Comparison of ENCODE assay signal across 19 cellular contexts in the genomic region with DNA sequence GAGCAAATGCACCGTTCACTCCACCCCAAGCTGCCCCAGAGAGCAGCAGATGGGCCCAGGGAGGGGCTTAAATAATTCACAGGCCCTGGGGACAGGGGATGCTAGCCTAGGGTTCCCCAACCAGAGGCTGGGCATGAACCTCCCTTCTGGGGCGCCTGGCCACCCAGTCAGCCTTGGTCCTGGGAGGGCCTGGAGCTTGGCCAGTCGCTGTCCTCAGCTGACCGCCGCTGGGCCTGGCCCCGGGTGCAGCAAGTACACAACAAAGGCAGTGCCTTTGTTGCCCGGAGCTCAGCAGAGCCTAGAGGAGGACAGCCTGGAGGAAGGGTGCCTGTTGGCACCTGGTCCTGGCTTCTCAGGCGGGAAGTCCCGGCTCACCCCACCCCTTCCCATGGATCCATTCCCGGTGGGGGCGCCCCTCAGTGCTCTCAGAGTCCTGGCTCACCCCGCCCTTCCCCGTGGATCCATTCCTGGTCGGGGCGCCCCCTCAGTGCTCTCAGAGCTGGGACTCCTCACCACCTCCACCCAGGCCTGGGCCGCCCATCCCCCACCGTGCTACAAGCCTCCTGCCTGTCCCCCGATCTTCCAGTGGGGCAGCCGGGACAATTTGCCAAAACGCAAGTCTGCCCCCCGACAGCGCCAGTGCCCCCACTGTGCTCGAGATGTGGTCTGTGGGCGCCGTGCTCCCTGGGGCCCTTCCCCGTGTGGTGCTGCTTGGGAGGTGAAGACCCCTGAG. TPM values are rescaled to one million over a fixed set of nuclear protein-coding genes. Genes with fewer than 3 reads are reported as not detected.
DNase-seq lines count a peak whose midpoint lies in the region; ATAC-seq, FAIRE-seq and TF ChIP-seq lines count a peak whose summit lies in the region.
"Had no signal": no experiment of that assay in that cellular context is flagged by ENCODE, and none has a peak within 500 bp of the region (broad histone marks: within the 10 kb centered on the region; RNA-seq: fewer than 3 reads in every experiment).

No MANE protein-coding gene starts in this region.

- no TSS peak for BruUV-seq in K562 (replicated peaks; lab: Mats Ljungman, UMichigan)

- no peak for TF ChIP-seq RAD21 in SK-N-SH (IDR thresholded peaks at IDR 0.05; ENCODE audit: low read length)
- TF ChIP-seq RAD21 in K562 (CRISPR knock-in tag; conservative IDR thresholded peaks at IDR 0.05 in 1 of 2, IDR thresholded peaks at IDR 0.05 in 1 of 2) = no peak

- H2AFZ ChIP-seq in SK-N-SH (ENCODE audit: low read depth) (no peak overlapping the region), K562 (ENCODE audit: low read depth, low read length) (no peak overlapping the region)

- no peaks in the 10 kb centered on the region for H3K9me2 ChIP-seq in SK-N-SH

- TF ChIP-seq CTCF in SK-N-SH (IDR thresholded peaks at IDR 0.05) (no peak), K562 (IDR thresholded peaks at IDR 0.05 in 2 of 3, conservative IDR thresholded peaks at IDR 0.05 in 1 of 3; ENCODE audit: insufficient read depth in 2 of 3, low read depth in 1 of 3, low read length in 3 of 3) (no peak), D721Med (IDR thresholded peaks at IDR 0.05; ENCODE audit: insufficient read depth, missing control alignments) (no peak), upper lobe of right lung (IDR thresholded peaks at IDR 0.05) (no peak)

- DNase-seq in SK-N-SH (no peak), K562 (ENCODE audit: extremely low read depth in 1 of 4, low spot score in 3 of 4) (no peak), medulla oblongata (ENCODE audit: extremely low spot score) (peak; percentile 88), D721Med (ENCODE audit: insufficient read length, low spot score) (no peak), GOT3 (lab: John Stamatoyannopoulos, UW) (no peak), NOMO-1 treated with dmso at 0.1 percent for 144 hours (lab: John Stamatoyannopoulos, UW; ENCODE audit: unreplicated experiment) (no peak), upper lobe of right lung (no peak)
- DNase-seq: activated CD8-positive, alpha-beta memory T cell treated with anti-CD3 and anti-CD28 coated beads, Interleukin-2, amount 50 U/mL, for 4 hours; activated naive CD8-positive, alpha-beta T cell treated with anti-CD3 and anti-CD28 coated beads, Interleukin-2, amount 50 U/mL, for 24 hours; dermis blood vessel endothelial cell; DMS79; MM.1S; natural killer cell; NCI-H510A treated with DMSO at 0.1 percent for 48 hours; spleen had no signal

- no peaks in the 10 kb centered on the region for H3K79me2 ChIP-seq in SK-N-SH (ENCODE audit: insufficient read depth)
- H3K79me2 ChIP-seq in K562 (ENCODE audit: control insufficient read depth, insufficient read depth, low read length) = no peaks in the 10 kb centered on the region

- no peaks in the 10 kb centered on the region for H3K9me3 ChIP-seq in SK-N-SH
- no peaks in the 10 kb centered on the region for H3K9me3 ChIP-seq in K562 (replicated peaks; ENCODE audit: control insufficient read depth, insufficient read depth, low read depth, low read length)
- no peaks in the 10 kb centered on the region for H3K9me3 ChIP-seq in upper lobe of right lung
- H3K9me3 ChIP-seq: spleen had no signal

- H3K36me3 ChIP-seq in SK-N-SH (replicated peaks in 1 of 2; ENCODE audit: control insufficient read depth in 1 of 2, insufficient read depth in 2 of 2, low read length in 1 of 2) = no peaks in the 10 kb centered on the region
- H3K36me3 ChIP-seq in K562 (ENCODE audit: control insufficient read depth, insufficient read depth, low read length) = no peaks in the 10 kb centered on the region
- H3K36me3 ChIP-seq in upper lobe of right lung = no peaks in the 10 kb centered on the region
- H3K36me3 ChIP-seq: spleen had no signal

- no peak for TF ChIP-seq EP300 in SK-N-SH (IDR thresholded peaks at IDR 0.05; ENCODE audit: borderline replicate concordance in 1 of 2, low read depth in 1 of 2, low read length in 1 of 2)
- no peak for TF ChIP-seq EP300 in K562 (IDR thresholded peaks at IDR 0.05; ENCODE audit: low read length)

- no peaks in the 10 kb centered on the region for H3F3A ChIP-seq in SK-N-SH (replicated peaks; ENCODE audit: insufficient read depth)

- H3K27me3 ChIP-seq in SK-N-SH (ENCODE audit: insufficient read depth) (no peaks in the 10 kb centered on the region), K562 (ENCODE audit: control insufficient read depth in 2 of 2, insufficient read depth in 2 of 2, low read length in 2 of 2) (peaks cover 23 to 75% of the 10 kb centered on the region in 2 experiments; a peak in 3 of 5 replicates), upper lobe of right lung (peaks cover 24% of the 10 kb centered on the region)

- FAIRE-seq in K562 (lab: Jason Lieb, UNC) (no peak), D721Med (lab: Jason Lieb, UNC) (no peak)
- FAIRE-seq: A204.1, GM12892 had no signal

- H3K4me3 ChIP-seq in SK-N-SH (ENCODE audit: low read depth in 2 of 2, low read length in 1 of 2) (no peak overlapping the region), K562 (no peak overlapping the region), upper lobe of right lung (no peak overlapping the region)
- H3K4me3 ChIP-seq: spleen had no signal

- H3K4me2 ChIP-seq in SK-N-SH = peak overlapping the region; percentile 55; the same call in 1 of the 2 replicates
- H3K4me2 ChIP-seq in K562 (ENCODE audit: insufficient read depth, low read length) = no peak overlapping the region

- ATAC-seq in SK-N-SH treated with all-trans-retinoic acid at 6 μM for 48 hours (no peak), K562 (no peak), upper lobe of right lung (no peak)
- ATAC-seq: activated naive CD8-positive, alpha-beta T cell treated with anti-CD3 and anti-CD28 coated beads, Interleukin-2, amount 50 U/mL, for 24 hours; natural killer cell had no signal

- H3K9me1 ChIP-seq in K562 (ENCODE audit: control insufficient read depth, insufficient read depth, low read length) = no peaks in the 10 kb centered on the region

- in situ Hi-C loops in K562 (cut with MboI) = no loop called here

- peak overlapping the region; percentile 44; the same call in 1 of the 2 replicates for H3K9ac ChIP-seq in SK-N-SH
- no peak overlapping the region; a peak in 1 of 4 replicates for H3K9ac ChIP-seq in K562 (ENCODE audit: insufficient read depth in 1 of 2, low read depth in 2 of 2, low read length in 2 of 2)

- intact Hi-C loops in K562 (cut with micrococcal nuclease) (no loop called here), upper lobe of right lung (cut with DNase I) (no loop called here)

- H3K4me1 ChIP-seq in SK-N-SH (ENCODE audit: control insufficient read depth in 1 of 2, insufficient read depth in 2 of 2, low read depth in 1 of 2, low read length in 1 of 2) (peaks cover 0 to 14% of the 10 kb centered on the region in 2 experiments; a peak in 1 of 4 replicates), K562 (replicated peaks in 1 of 2; ENCODE audit: control insufficient read depth in 2 of 2, insufficient read depth in 2 of 2, low read length in 2 of 2) (peaks cover 0 to 72% of the 10 kb centered on the region in 2 experiments; a peak in 3 of 5 replicates), upper lobe of right lung (no peaks in the 10 kb centered on the region)

- CTCF ChIA-PET in SK-N-SH (lab: Yijun Ruan, JAX) (interaction anchor here (0.7 to 1.4 kb wide), 2 partner anchors 95 kb away, joined by 5 to 6 read pairs; no protein-coding TSS in a partner anchor), K562 (lab: Yijun Ruan, JAX; ENCODE audit: low intra/inter-chr PET ratio) (no interaction called here)

- POLR2A ChIA-PET in SK-N-SH (lab: Yijun Ruan, JAX) = interaction anchor here (0.7 to 0.8 kb wide), 2 partner anchors 10 to 74 kb away, joined by 3 read pairs; partner anchors contain the start of gene PANK4
- POLR2A ChIA-PET in K562 (lab: Yijun Ruan, JAX) = interaction anchor here (0.6 to 1.0 kb wide), 3 partner anchors 73 to 571 kb away, joined by 3 read pairs; partner anchors contain the start of gene PANK4

- peak overlapping the region in 1 of 2 experiments; percentile 64; a peak in 2 of 4 replicates for H3K27ac ChIP-seq in SK-N-SH (ENCODE audit: low read depth in 2 of 2, low read length in 1 of 2)
- H3K27ac ChIP-seq in K562 (ENCODE audit: extremely low read depth, low read depth, low read length) = no peak overlapping the region
- H3K27ac ChIP-seq in upper lobe of right lung = no peak overlapping the region
- H3K27ac ChIP-seq: spleen had no signal

- H4K20me1 ChIP-seq in SK-N-SH (ENCODE audit: insufficient read depth) = no peaks in the 10 kb centered on the region
- H4K20me1 ChIP-seq in K562 (replicated peaks; ENCODE audit: control insufficient read depth, insufficient read depth, low read length) = peaks cover 10% of the 10 kb centered on the region

- TF ChIP-seq POLR2A in K562 (conservative IDR thresholded peaks at IDR 0.05) = no peak

- 88% methylated on average over 8 of the region's 26 CpGs for WGBS in SK-N-SH (ENCODE audit: low lambda C conversion rate)
- WGBS in K562 (ENCODE audit: insufficient coverage, low coverage, missing lambda C conversion rate) = 7% methylated on average over 21 of the region's 26 CpGs

RNA-seq across cellular contexts. Expression of gene PLCH2, which starts 23.3 kb away (rescaled TPM):
- polyA plus RNA-seq in SK-N-SH (2012; rRNA removed) (0.08 and 0.18 TPM in 2 replicates), K562 (2011; rRNA removed) (not detected in 2 replicates), K562 (2014; fragmentation: Illumina TruSeq; extraction: Trizol) (not detected in 2 replicates), K562 (2014; fragmentation: Nextera tagmentation; extraction: Ambion mirVana) (not detected), K562 (2014; rRNA removed) (not detected in 2 replicates)
- 0.06 and 0.16 TPM in 2 replicates for polyA plus RNA-seq in SK-N-SH (2012; cell fraction: cytosol; rRNA removed)
- polyA plus RNA-seq in SK-N-SH (2012; cell fraction: nucleus; rRNA removed) = 0.68 and 0.74 TPM in 2 replicates
- 0.07 TPM in 1 of 2 replicates, not detected in the other for total RNA-seq in K562 (2011; cell fraction: chromatin; rRNA removed; ENCODE audit: low replicate concordance)
- total RNA-seq in K562 (2011; cell fraction: nucleolus; rRNA removed) = not detected in 2 replicates
- not detected in 2 replicates for total RNA-seq in K562 (2011; cell fraction: nucleoplasm; rRNA removed)
- total RNA-seq in K562 (2014; rRNA removed) (not detected in 2 replicates), K562 (2014; rRNA removed; fragmentation: Illumina TruSeq; extraction: Trizol) (not detected in 2 replicates), K562 (2015; rRNA removed; fragmentation: Illumina TruSeq; extraction: Trizol) (not detected in 2 replicates), K562 (2021) (0.04 and 0.16 TPM in 2 replicates), upper lobe of right lung (2.4 TPM)
- not detected in 2 replicates for polyA plus RNA-seq in K562 (2011; cell fraction: cytosol; rRNA removed)
- polyA plus RNA-seq in K562 (2011; cell fraction: nucleus; rRNA removed) = 0.01 and 0.04 TPM in 2 replicates
- polyA plus RNA-seq in K562 (2012) = not detected in 2 replicates
- not detected in 2 replicates for polyA minus RNA-seq in K562 (2011; rRNA and poly(A)+ RNA removed)
- polyA minus RNA-seq in K562 (2011; cell fraction: cytosol; rRNA and poly(A)+ RNA removed) = not detected in 2 replicates
- polyA minus RNA-seq in K562 (2011; cell fraction: nucleus; rRNA and poly(A)+ RNA removed) = not detected in 2 replicates
- total RNA-seq: SK-MEL-5 had no signal

RNA-seq across cellular contexts. Expression of gene PEX10, which starts 40.4 kb away (rescaled TPM):
- polyA plus RNA-seq in SK-N-SH (2012; rRNA removed) = 25.7 and 28.6 TPM in 2 replicates
- 15.1 and 21.5 TPM in 2 replicates for polyA plus RNA-seq in SK-N-SH (2012; cell fraction: cytosol; rRNA removed)
- polyA plus RNA-seq in SK-N-SH (2012; cell fraction: nucleus; rRNA removed) = 36.3 and 37.8 TPM in 2 replicates
- total RNA-seq in K562 (2011; cell fraction: chromatin; rRNA removed; ENCODE audit: low replicate concordance) = 13.3 and 27.8 TPM in 2 replicates
- total RNA-seq in K562 (2011; cell fraction: nucleolus; rRNA removed) = 23.4 and 30.4 TPM in 2 replicates
- 18.3 and 19.9 TPM in 2 replicates for total RNA-seq in K562 (2011; cell fraction: nucleoplasm; rRNA removed)
- 24.5 and 26.2 TPM in 2 replicates for total RNA-seq in K562 (2014; rRNA removed)
- total RNA-seq in K562 (2014; rRNA removed; fragmentation: Illumina TruSeq; extraction: Trizol) = 5.6 and 5.7 TPM in 2 replicates
- 8.4 and 9.3 TPM in 2 replicates for total RNA-seq in K562 (2015; rRNA removed; fragmentation: Illumina TruSeq; extraction: Trizol)
- total RNA-seq in K562 (2021) = 18.2 and 18.7 TPM in 2 replicates
- 8.7 and 9.4 TPM in 2 replicates for polyA plus RNA-seq in K562 (2011; rRNA removed)
- 9.6 and 19.3 TPM in 2 replicates for polyA plus RNA-seq in K562 (2011; cell fraction: cytosol; rRNA removed)
- polyA plus RNA-seq in K562 (2011; cell fraction: nucleus; rRNA removed) = 18.8 and 28.5 TPM in 2 replicates
- polyA plus RNA-seq in K562 (2012) = 9.3 and 13.4 TPM in 2 replicates
- 6.4 and 10.6 TPM in 2 replicates for polyA plus RNA-seq in K562 (2014; fragmentation: Illumina TruSeq; extraction: Trizol)
- polyA plus RNA-seq in K562 (2014; fragmentation: Nextera tagmentation; extraction: Ambion mirVana) = under 1 TPM; 0.03 to 0.11 TPM
- polyA plus RNA-seq in K562 (2014; rRNA removed) = 18.8 and 22.5 TPM in 2 replicates
- 3.5 and 3.9 TPM in 2 replicates for polyA minus RNA-seq in K562 (2011; rRNA and poly(A)+ RNA removed)
- 5.4 and 14.7 TPM in 2 replicates for polyA minus RNA-seq in K562 (2011; cell fraction: cytosol; rRNA and poly(A)+ RNA removed)
- polyA minus RNA-seq in K562 (2011; cell fraction: nucleus; rRNA and poly(A)+ RNA removed) = 11.1 and 14.0 TPM in 2 replicates
- total RNA-seq in upper lobe of right lung = 14.6 TPM
